ENCODE assay signal across 9 cellular contexts in genomic region chr19:22502766-22503165, GRCh38.
"Had no signal": no experiment of that assay in that cellular context is flagged by ENCODE, and none has a peak within 500 bp of the region (broad histone marks: within the 10 kb centered on the region; RNA-seq: fewer than 3 reads in every experiment).

No MANE protein-coding gene starts in this region.

- H3K9me3 ChIP-seq: HAP-1 had no signal

- H3K4me3 ChIP-seq: GM23248, HAP-1 had no signal

- H3K9ac ChIP-seq: GM23248 had no signal

- DNase-seq: GM23248, GOT3, H7, HFFc6, KBM-7 had no signal

- H3K4me1 ChIP-seq: HAP-1 had no signal

- H3K36me3 ChIP-seq: HAP-1 had no signal

- ATAC-seq: HCT116, HepG2 had no signal

- H3K27ac ChIP-seq: GM23248, HL-60 had no signal
